2 cellular contexts compared by ENCODE assay signal in the genomic region with DNA sequence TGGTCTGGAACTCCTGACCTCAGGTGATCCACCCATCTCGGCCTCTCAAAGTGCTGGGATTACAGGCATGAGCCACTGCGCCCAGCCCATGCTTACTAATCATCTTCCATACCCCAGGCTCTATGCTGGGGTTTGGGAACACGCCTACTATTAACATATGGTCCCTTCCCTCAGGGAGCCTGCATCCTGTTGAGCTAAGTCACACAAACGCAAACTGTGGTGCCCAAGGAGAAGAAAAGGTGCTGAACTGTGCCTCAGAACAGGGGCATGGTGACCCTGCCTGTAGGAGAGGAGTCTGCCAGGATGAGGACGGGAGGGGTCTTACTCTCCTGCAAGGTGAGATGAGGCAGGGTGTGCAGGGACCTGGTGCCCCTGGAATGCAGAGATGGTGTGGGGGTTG.
A peak's percentile ranks its signal among the peaks of the same experiment; 100 is the strongest.
TF ChIP-seq lines count a peak whose summit lies in the region.

No MANE protein-coding gene starts in this region.

TF ChIP-seq in IMR-90, 13 proteins besides CTCF, POLR2A, EP300 and RAD21:
- TF ChIP-seq RCOR1 (IDR thresholded peaks at IDR 0.05; ENCODE audit: insufficient replicate concordance, low read length) (no peak), MXI1 (IDR thresholded peaks at IDR 0.05; ENCODE audit: borderline replicate concordance, low read depth, low read length) (no peak), SMC3 (IDR thresholded peaks at IDR 0.05; ENCODE audit: low read depth, low read length) (no peak), RFX5 (IDR thresholded peaks at IDR 0.05; ENCODE audit: low read depth, low read length) (no peak), CEBPB (IDR thresholded peaks at IDR 0.05; ENCODE audit: low read depth, low read length) (no peak), MAZ (IDR thresholded peaks at IDR 0.05; ENCODE audit: borderline replicate concordance, low read depth, low read length) (no peak), FOS (IDR thresholded peaks at IDR 0.05; ENCODE audit: low read depth, low read length) (no peak), MAFK (IDR thresholded peaks at IDR 0.05; ENCODE audit: low read depth, low read length) (no peak), CHD1 (IDR thresholded peaks at IDR 0.05; ENCODE audit: low read depth, low read length) (no peak), NFE2L2 (IDR thresholded peaks at IDR 0.05; ENCODE audit: low read depth, low read length) (no peak), BHLHE40 (IDR thresholded peaks at IDR 0.05; ENCODE audit: low read depth, low read length) (no peak)
- TF ChIP-seq, protein P1, sequence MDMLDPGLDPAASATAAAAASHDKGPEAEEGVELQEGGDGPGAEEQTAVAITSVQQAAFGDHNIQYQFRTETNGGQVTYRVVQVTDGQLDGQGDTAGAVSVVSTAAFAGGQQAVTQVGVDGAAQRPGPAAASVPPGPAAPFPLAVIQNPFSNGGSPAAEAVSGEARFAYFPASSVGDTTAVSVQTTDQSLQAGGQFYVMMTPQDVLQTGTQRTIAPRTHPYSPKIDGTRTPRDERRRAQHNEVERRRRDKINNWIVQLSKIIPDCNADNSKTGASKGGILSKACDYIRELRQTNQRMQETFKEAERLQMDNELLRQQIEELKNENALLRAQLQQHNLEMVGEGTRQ (IDR thresholded peaks at IDR 0.05; ENCODE audit: low read depth, low read length): no peak
- TF ChIP-seq, protein P2, sequence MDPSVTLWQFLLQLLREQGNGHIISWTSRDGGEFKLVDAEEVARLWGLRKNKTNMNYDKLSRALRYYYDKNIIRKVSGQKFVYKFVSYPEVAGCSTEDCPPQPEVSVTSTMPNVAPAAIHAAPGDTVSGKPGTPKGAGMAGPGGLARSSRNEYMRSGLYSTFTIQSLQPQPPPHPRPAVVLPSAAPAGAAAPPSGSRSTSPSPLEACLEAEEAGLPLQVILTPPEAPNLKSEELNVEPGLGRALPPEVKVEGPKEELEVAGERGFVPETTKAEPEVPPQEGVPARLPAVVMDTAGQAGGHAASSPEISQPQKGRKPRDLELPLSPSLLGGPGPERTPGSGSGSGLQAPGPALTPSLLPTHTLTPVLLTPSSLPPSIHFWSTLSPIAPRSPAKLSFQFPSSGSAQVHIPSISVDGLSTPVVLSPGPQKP (IDR thresholded peaks at IDR 0.05; ENCODE audit: borderline replicate concordance, low read depth, low read length): no peak

TF ChIP-seq in H1, 55 proteins besides CTCF, POLR2A, EP300 and RAD21:
- peak; percentile 47; the same call in 1 of the 2 replicates for TF ChIP-seq TEAD4 (IDR thresholded peaks at IDR 0.05; ENCODE audit: low read depth, low read length)
- TF ChIP-seq KDM4A (IDR thresholded peaks at IDR 0.05; ENCODE audit: low read depth, low read length, severe bottlenecking): no peak
- no peak for TF ChIP-seq EZH2 (IDR thresholded peaks at IDR 0.05; ENCODE audit: low read depth, low read length, severe bottlenecking)
TF ChIP-seq in H1: peak in this region for 1.
